Comparison of ENCODE assay signal across 7 cellular contexts in genomic region chr1:221306239-221306638, GRCh38.
"Had no signal": no experiment of that assay in that cellular context is flagged by ENCODE, and none has a peak within 500 bp of the region (broad histone marks: within the 10 kb centered on the region; RNA-seq: fewer than 3 reads in every experiment).

No MANE protein-coding gene starts in this region.

- H3K36me3 Mint-ChIP-seq: IgD-negative memory B cell had no signal

- H3K9me3 ChIP-seq: HAP-1 had no signal

- H3K4me3 Mint-ChIP-seq: HFFc6, IgD-negative memory B cell had no signal

- H3K4me3 ChIP-seq: GM23248, HAP-1 had no signal

- H3K4me1 Mint-ChIP-seq: IgD-negative memory B cell had no signal

- H3K27ac ChIP-seq: GM23248, HL-60 had no signal

- H2AFZ ChIP-seq: GM23248 had no signal

- H3K36me3 ChIP-seq: HAP-1 had no signal

- DNase-seq: GM23248, GOT3, H7, HFFc6 had no signal

- H3K27ac Mint-ChIP-seq: HFFc6, IgD-negative memory B cell had no signal

- H3K9ac ChIP-seq: GM23248 had no signal
